ENCODE assay signal across 18 cellular contexts in the genomic region with DNA sequence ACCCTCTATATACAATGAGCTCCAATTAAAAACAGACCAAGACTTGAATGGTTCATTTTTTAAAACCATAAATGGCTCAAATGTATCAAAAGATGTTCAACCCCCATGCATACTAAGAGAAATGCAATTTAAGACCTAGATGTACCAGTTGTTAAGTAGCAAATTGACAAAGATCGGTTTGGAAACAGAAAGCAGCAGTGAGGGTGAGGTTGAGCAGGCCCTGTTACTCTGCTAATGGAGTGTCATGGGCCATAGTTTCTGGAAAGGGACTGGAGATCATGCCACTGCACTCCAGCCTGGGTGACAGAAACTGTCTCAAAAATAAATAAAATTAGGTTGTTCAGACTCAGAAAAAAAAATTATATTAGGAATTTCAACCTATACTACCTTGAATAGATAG. TPM values are rescaled to one million over a fixed set of nuclear protein-coding genes. Genes with fewer than 3 reads are reported as not detected.
DNase-seq lines count a peak whose midpoint lies in the region; ATAC-seq and TF ChIP-seq lines count a peak whose summit lies in the region.
"Had no signal": no experiment of that assay in that cellular context is flagged by ENCODE, and none has a peak within 500 bp of the region (broad histone marks: within the 10 kb centered on the region; RNA-seq: fewer than 3 reads in every experiment).

No MANE protein-coding gene starts in this region.

- no peak for TF ChIP-seq CTCF in GM13976 (IDR thresholded peaks at IDR 0.05; ENCODE audit: borderline replicate concordance, control extremely low read depth, extremely low read depth, insufficient read depth, missing control alignments)

- H3K9me3 ChIP-seq in SK-N-MC (ENCODE audit: low read depth, low read length) = no peaks in the 10 kb centered on the region
- H3K9me3 ChIP-seq: SK-N-SH, upper lobe of right lung had no signal

- peak; percentile 7 to 10 for DNase-seq in activated T-cell treated with anti-CD3 and anti-CD28 coated beads, Interleukin-2, amount 50 U/mL, for 48 hours
- no peak for DNase-seq in activated T-cell treated with anti-CD3 and anti-CD28 coated beads, Interleukin-2, amount 50 U/mL, for 4 hours
- DNase-seq in SK-N-MC (ENCODE audit: low read depth, low spot score) (no peak), GM13976 (ENCODE audit: low spot score) (no peak), ureter (ENCODE audit: low spot score) (no peak)
- DNase-seq in central memory CD8-positive, alpha-beta T cell (ENCODE audit: low spot score in 2 of 2) = no peak
- DNase-seq in stimulated activated naive B cell treated with anti-CD40 and anti-IgM and Interleukin-4, amounts not matched to agents 10 μg/mL and 1 μg/mL and 100 μg/mL, for 72 hours = no peak
- DNase-seq: DND-41, HFFc6, NCI-H1092, NCI-H2107, NCI-H748 treated with DMSO at 0.1 percent for 48 hours, nephron progenitor cell, SK-N-SH, upper lobe of right lung had no signal

- no peaks in the 10 kb centered on the region for H3K9me3 Mint-ChIP-seq in activated T-cell treated with anti-CD3 and anti-CD28 coated beads, Interleukin-2, amount 50 U/mL, for 4 hours
- H3K9me3 Mint-ChIP-seq in central memory CD8-positive, alpha-beta T cell = no peaks in the 10 kb centered on the region
- peaks cover 8 to 13% of the 10 kb centered on the region in 2 donors for H3K9me3 Mint-ChIP-seq in stimulated activated naive B cell treated with anti-CD40 and anti-IgM and Interleukin-4, amounts not matched to agents 10 μg/mL and 1 μg/mL and 100 μg/mL, for 72 hours
- H3K9me3 Mint-ChIP-seq: HFFc6 had no signal

- peak overlapping the region; percentile 97 for H3K27ac Mint-ChIP-seq in central memory CD8-positive, alpha-beta T cell (ENCODE audit: low read depth)
- H3K27ac Mint-ChIP-seq in stimulated activated naive B cell treated with anti-CD40 and anti-IgM and Interleukin-4, amounts not matched to agents 10 μg/mL and 1 μg/mL and 100 μg/mL, for 72 hours = peak overlapping the region; percentile 89
- H3K27ac Mint-ChIP-seq: HFFc6, nephron progenitor cell had no signal

- peaks cover 30% of the 10 kb centered on the region for H3K36me3 Mint-ChIP-seq in activated T-cell treated with anti-CD3 and anti-CD28 coated beads, Interleukin-2, amount 50 U/mL, for 4 hours (ENCODE audit: insufficient read depth)
- H3K36me3 Mint-ChIP-seq in central memory CD8-positive, alpha-beta T cell (ENCODE audit: insufficient read depth) = peaks cover 43% of the 10 kb centered on the region
- peaks cover 59 to 79% of the 10 kb centered on the region in 2 donors for H3K36me3 Mint-ChIP-seq in stimulated activated naive B cell treated with anti-CD40 and anti-IgM and Interleukin-4, amounts not matched to agents 10 μg/mL and 1 μg/mL and 100 μg/mL, for 72 hours

- peak overlapping the region; percentile 12 for H3K27ac ChIP-seq in SK-N-MC
- H3K27ac ChIP-seq: KMS-11, upper lobe of right lung had no signal

- ATAC-seq in activated T-cell treated with anti-CD3 and anti-CD28 coated beads, Interleukin-2, amount 50 U/mL, for 4 hours = no peak
- ATAC-seq in central memory CD8-positive, alpha-beta T cell (replicated peaks; ENCODE audit: extremely low read depth, poor library complexity, severe bottlenecking) = no peak
- no peak for ATAC-seq in stimulated activated naive B cell treated with anti-CD40 and anti-IgM and Interleukin-4, amounts not matched to agents 10 μg/mL and 1 μg/mL and 100 μg/mL, for 72 hours (replicated peaks)
- ATAC-seq in GM21737 (IDR thresholded peaks at IDR 0.05; ENCODE audit: unreplicated experiment) = no peak
- ATAC-seq: upper lobe of right lung had no signal

- no peaks in the 10 kb centered on the region for H3K27me3 Mint-ChIP-seq in activated T-cell treated with anti-CD3 and anti-CD28 coated beads, Interleukin-2, amount 50 U/mL, for 4 hours (ENCODE audit: low read depth)
- no peaks in the 10 kb centered on the region for H3K27me3 Mint-ChIP-seq in central memory CD8-positive, alpha-beta T cell
- no peaks in the 10 kb centered on the region for H3K27me3 Mint-ChIP-seq in stimulated activated naive B cell treated with anti-CD40 and anti-IgM and Interleukin-4, amounts not matched to agents 10 μg/mL and 1 μg/mL and 100 μg/mL, for 72 hours

- H3K4me3 ChIP-seq in SK-N-MC = no peak overlapping the region
- H3K4me3 ChIP-seq: upper lobe of right lung had no signal

- in situ Hi-C loops in GM13976 (cut with MboI; ENCODE audit: low sequenced_read_pairs, unreplicated experiment) = no loop called here

- H3K4me3 Mint-ChIP-seq in activated T-cell treated with anti-CD3 and anti-CD28 coated beads, Interleukin-2, amount 50 U/mL, for 4 hours = no peak overlapping the region
- no peak overlapping the region for H3K4me3 Mint-ChIP-seq in central memory CD8-positive, alpha-beta T cell
- peak overlapping the region; percentile 25 to 35 for H3K4me3 Mint-ChIP-seq in stimulated activated naive B cell treated with anti-CD40 and anti-IgM and Interleukin-4, amounts not matched to agents 10 μg/mL and 1 μg/mL and 100 μg/mL, for 72 hours
- H3K4me3 Mint-ChIP-seq: CD14-positive monocyte, HFFc6, nephron progenitor cell had no signal

- H3K36me3 ChIP-seq in SK-N-MC (ENCODE audit: insufficient read depth, low read length) = peaks cover 7% of the 10 kb centered on the region; the same call in 1 of the 2 replicates
- H3K36me3 ChIP-seq: upper lobe of right lung had no signal

- H3K9ac ChIP-seq in SK-N-MC (ENCODE audit: insufficient read length) = no peak overlapping the region
- H3K9ac ChIP-seq: KMS-11, SK-N-SH had no signal

- H3K4me1 Mint-ChIP-seq in activated T-cell treated with anti-CD3 and anti-CD28 coated beads, Interleukin-2, amount 50 U/mL, for 4 hours (ENCODE audit: low read depth) = peaks cover 88% of the 10 kb centered on the region
- H3K4me1 Mint-ChIP-seq in central memory CD8-positive, alpha-beta T cell = peaks cover 80% of the 10 kb centered on the region
- peaks cover 43 to 88% of the 10 kb centered on the region in 2 donors for H3K4me1 Mint-ChIP-seq in stimulated activated naive B cell treated with anti-CD40 and anti-IgM and Interleukin-4, amounts not matched to agents 10 μg/mL and 1 μg/mL and 100 μg/mL, for 72 hours

RNA-seq across cellular contexts. Expression of a gene that starts 55.0 kb away (rescaled TPM):
- total RNA-seq in activated T-cell treated with anti-CD3 and anti-CD28 coated beads, Interleukin-2, amount 50 U/mL, for 4 hours = 100 to 1,000 TPM; 156 to 174 (median 163) TPM
- total RNA-seq in ureter = 71.7 TPM

Comparison
In these comparisons a context has a peak if more than half of its experiments do, and no peak if none do; other contexts are left out.
1. DNase-seq: peak in activated T-cell treated with anti-CD3 and anti-CD28 coated beads, Interleukin-2, amount 50 U/mL, for 48 hours (2 of 2); none in activated T-cell treated with anti-CD3 and anti-CD28 coated beads, Interleukin-2, amount 50 U/mL, for 4 hours (single experiment), SK-N-MC (single experiment), central memory CD8-positive, alpha-beta T cell (0 of 2), stimulated activated naive B cell treated with anti-CD40 and anti-IgM and Interleukin-4, amounts not matched to agents 10 μg/mL and 1 μg/mL and 100 μg/mL, for 72 hours (single experiment), GM13976 (single experiment) and ureter (single experiment).
2. H3K4me3 Mint-ChIP-seq: peak in stimulated activated naive B cell treated with anti-CD40 and anti-IgM and Interleukin-4, amounts not matched to agents 10 μg/mL and 1 μg/mL and 100 μg/mL, for 72 hours (2 of 2); none in activated T-cell treated with anti-CD3 and anti-CD28 coated beads, Interleukin-2, amount 50 U/mL, for 4 hours (single experiment) and central memory CD8-positive, alpha-beta T cell (single experiment).